Comparison of ENCODE assay signal across 8 cellular contexts in the genomic region with DNA sequence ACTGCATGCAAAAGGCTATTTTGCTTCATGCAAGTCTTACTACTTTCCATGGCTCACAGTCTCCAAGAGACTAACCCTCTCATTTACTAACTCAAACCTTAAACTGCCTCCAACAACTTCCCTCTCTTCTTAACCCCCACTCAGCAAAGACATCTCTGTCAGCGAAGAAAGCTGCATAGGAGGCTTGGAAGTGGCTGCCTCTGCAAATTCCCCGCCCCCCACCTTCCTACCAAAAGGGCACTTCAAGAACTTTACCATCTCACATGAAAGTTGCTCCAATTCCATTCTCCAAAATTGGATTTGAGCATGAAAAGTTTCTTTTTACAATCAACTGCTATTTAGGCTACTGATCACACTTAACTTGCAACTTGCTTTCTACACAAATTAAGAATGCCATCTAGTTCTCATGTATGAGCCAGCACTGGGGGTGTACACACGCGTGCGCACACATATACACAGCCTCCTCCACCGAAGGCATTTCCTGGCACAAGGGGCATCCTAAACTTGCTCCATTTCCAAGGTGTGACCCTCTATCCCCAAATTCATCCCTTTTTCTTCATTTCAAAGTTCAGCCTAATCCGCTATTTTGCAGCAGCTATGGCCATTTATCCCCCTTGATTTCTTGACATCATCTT. TPM values are rescaled to one million over a fixed set of nuclear protein-coding genes. Genes with fewer than 3 reads are reported as not detected.
DNase-seq lines count a peak whose midpoint lies in the region; ATAC-seq and FAIRE-seq lines count a peak whose summit lies in the region.

No MANE protein-coding gene starts in this region.

- no peak for FAIRE-seq in urothelium cell line (lab: Jason Lieb, UNC)

- ATAC-seq in central memory CD8-positive, alpha-beta T cell (replicated peaks; ENCODE audit: extremely low read depth, poor library complexity, severe bottlenecking) = no peak
- ATAC-seq in GM19328 (IDR thresholded peaks at IDR 0.05; ENCODE audit: unreplicated experiment) (no peak), HG03565 (IDR thresholded peaks at IDR 0.05; ENCODE audit: unreplicated experiment) (no peak)

- peaks cover 58 to 71% (median 60%) of the 10 kb centered on the region in 3 donors for H3K4me1 Mint-ChIP-seq in IgD-negative memory B cell
- peaks cover 78% of the 10 kb centered on the region for H3K4me1 Mint-ChIP-seq in central memory CD8-positive, alpha-beta T cell

- peaks cover 64% of the 10 kb centered on the region for H3K79me2 ChIP-seq in ACC112 (ENCODE audit: control insufficient read depth, insufficient read depth, low read length, unreplicated experiment)

- H2AFZ ChIP-seq in ACC112 (ENCODE audit: low read length, unreplicated experiment) = no peak overlapping the region

- H3K36me3 ChIP-seq in ACC112 (ENCODE audit: insufficient read depth, low read length) (no peaks in the 10 kb centered on the region), mucosa of rectum (ENCODE audit: control insufficient read depth in 2 of 2, insufficient read depth in 2 of 2, low read length in 2 of 2) (no peaks in the 10 kb centered on the region)

- H3K27ac ChIP-seq in ACC112 (ENCODE audit: low read depth, low read length) (no peak overlapping the region), mucosa of rectum (ENCODE audit: low read depth in 2 of 2, low read length in 2 of 2) (peak overlapping the region in 1 of 2 donors; percentile 94)

- no peaks in the 10 kb centered on the region for H3K9me3 Mint-ChIP-seq in IgD-negative memory B cell
- no peaks in the 10 kb centered on the region for H3K9me3 Mint-ChIP-seq in central memory CD8-positive, alpha-beta T cell

- peak overlapping the region; percentile 83 for H3K9ac ChIP-seq in mucosa of rectum (ENCODE audit: low read depth in 1 of 2, low read length in 2 of 2)

- H3K27me3 ChIP-seq in ACC112 (ENCODE audit: insufficient read depth, low read length) (no peaks in the 10 kb centered on the region), mucosa of rectum (ENCODE audit: control insufficient read depth in 2 of 2, insufficient read depth in 2 of 2, low read length in 2 of 2) (no peaks in the 10 kb centered on the region)

- peaks cover 16% of the 10 kb centered on the region for H3K4me1 ChIP-seq in ACC112 (ENCODE audit: control insufficient read depth, insufficient read depth, low read length, unreplicated experiment)
- H3K4me1 ChIP-seq in mucosa of rectum (ENCODE audit: control insufficient read depth in 2 of 2, insufficient read depth in 2 of 2, low read length in 2 of 2) = peaks cover 40 to 55% of the 10 kb centered on the region in 2 donors

- no peak for DNase-seq in central memory CD8-positive, alpha-beta T cell (ENCODE audit: low spot score in 2 of 2)
- DNase-seq in urothelium cell line (ENCODE audit: low spot score) (no peak), NCI-H2029 treated with DMSO at 0.1 percent for 48 hours (lab: John Stamatoyannopoulos, UW) (no peak)

- H3K9me3 ChIP-seq in mucosa of rectum (ENCODE audit: control insufficient read depth in 2 of 2, low read length in 2 of 2) = no peaks in the 10 kb centered on the region

- peaks cover 2% of the 10 kb centered on the region for H3K36me3 Mint-ChIP-seq in IgD-negative memory B cell
- peaks cover 10% of the 10 kb centered on the region for H3K36me3 Mint-ChIP-seq in central memory CD8-positive, alpha-beta T cell (ENCODE audit: insufficient read depth)

- H3K4me3 ChIP-seq in ACC112 (ENCODE audit: low read depth, low read length) (peak overlapping the region; percentile 89), mucosa of rectum (ENCODE audit: low read length in 2 of 2) (peak overlapping the region; percentile 84 to 88)

- H3K27me3 Mint-ChIP-seq in IgD-negative memory B cell = no peaks in the 10 kb centered on the region
- no peaks in the 10 kb centered on the region for H3K27me3 Mint-ChIP-seq in central memory CD8-positive, alpha-beta T cell

- H3K27ac Mint-ChIP-seq in IgD-negative memory B cell = peak overlapping the region; percentile 36 to 93 (median 81)
- peak overlapping the region; percentile 91 for H3K27ac Mint-ChIP-seq in central memory CD8-positive, alpha-beta T cell (ENCODE audit: low read depth)

- H3K4me3 Mint-ChIP-seq in IgD-negative memory B cell = peak overlapping the region; percentile 93 to 98 (median 98)
- H3K4me3 Mint-ChIP-seq in central memory CD8-positive, alpha-beta T cell = peak overlapping the region; percentile 97

RNA-seq across cellular contexts. Expression of gene CCDC6, which starts 1.8 kb away (rescaled TPM):
- 13.4 TPM for polyA plus RNA-seq in IgD-negative memory B cell
